In the genomic region with DNA sequence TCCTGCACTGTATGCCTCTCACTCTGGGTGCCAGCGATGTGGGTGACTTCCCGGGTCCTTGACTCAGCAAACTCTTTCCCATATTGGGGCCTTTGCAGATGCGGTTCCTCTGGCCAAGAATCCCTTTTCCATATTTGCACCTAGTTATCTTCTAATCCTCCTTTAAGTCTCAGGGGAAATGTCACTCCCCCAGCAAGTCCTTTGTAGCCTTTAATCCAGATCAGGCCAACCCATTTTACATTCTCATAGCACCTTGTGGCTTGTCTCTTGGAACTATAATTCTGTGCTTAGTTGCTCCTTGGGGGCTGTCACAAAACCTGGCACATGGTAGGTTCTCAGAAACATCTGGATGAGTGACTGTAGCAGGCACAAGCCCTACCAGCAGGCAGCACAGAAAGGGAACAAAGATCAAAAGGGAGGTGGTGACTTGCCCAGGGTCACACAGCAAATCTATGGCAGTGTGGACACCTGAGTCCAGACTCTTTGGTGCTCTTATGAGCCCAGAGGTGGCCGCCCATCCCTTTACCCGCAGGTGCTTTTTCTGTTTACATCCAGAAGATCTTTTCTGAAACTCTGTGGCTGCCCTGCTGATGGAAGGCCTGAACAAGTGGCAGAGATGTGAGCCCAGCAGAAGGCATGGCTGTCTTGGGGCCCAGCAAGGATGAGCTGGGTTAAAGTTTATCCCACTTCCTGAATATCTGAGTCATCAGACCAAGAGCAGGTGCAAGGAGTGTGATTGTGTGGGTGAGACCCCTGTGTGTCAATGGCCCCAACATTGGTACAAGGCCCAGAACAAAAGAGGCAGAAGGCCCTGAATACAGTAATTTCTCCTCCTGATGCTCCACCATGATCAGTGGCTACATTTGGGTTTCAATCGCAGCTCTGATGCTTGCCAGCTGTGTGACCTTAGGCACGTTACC, we compare ENCODE assay signal across 12 cellular contexts.
DNase-seq lines count a peak whose midpoint lies in the region; ATAC-seq, FAIRE-seq and TF ChIP-seq lines count a peak whose summit lies in the region.
"Had no signal": no experiment of that assay in that cellular context is flagged by ENCODE, and none has a peak within 500 bp of the region (broad histone marks: within the 10 kb centered on the region; RNA-seq: fewer than 3 reads in every experiment).

No MANE protein-coding gene starts in this region.

- H3K27ac Mint-ChIP-seq in activated T-helper 17 cell treated with anti-CD3 and anti-CD28 coated beads, Interleukin-2, amount 50 U/mL, for 72 hours, result peak overlapping the region; percentile 73

- peak; percentile 37 for TF ChIP-seq POLR2A in GM19099 (IDR thresholded peaks at IDR 0.05; ENCODE audit: extremely low read depth, insufficient read length, low read depth)

- DNase-seq in D721Med (ENCODE audit: insufficient read length, low spot score), result peak; percentile 60
- no peak for DNase-seq in SK-N-DZ (ENCODE audit: low spot score)
- DNase-seq in activated effector memory CD4-positive, alpha-beta T cell treated with Interleukin-2 at 50 U/mL for 16 hours, result no peak
- DNase-seq in activated CD4-positive, CD25-positive, alpha-beta regulatory T cell (lab: John Stamatoyannopoulos, UW), result no peak
- DNase-seq: activated gamma-delta T cell treated with Interleukin-2 at 50 U/mL for 16 hours, left lung had no signal

- FAIRE-seq in D721Med (lab: Jason Lieb, UNC), result peak; percentile 95
- FAIRE-seq: frontal cortex, K562 had no signal

- H3K4me3 Mint-ChIP-seq in activated T-helper 17 cell treated with anti-CD3 and anti-CD28 coated beads, Interleukin-2, amount 50 U/mL, for 72 hours, result peak overlapping the region; percentile 8

- TF ChIP-seq CTCF in D721Med (IDR thresholded peaks at IDR 0.05; ENCODE audit: insufficient read depth, missing control alignments), result no peak

- H3K27me3 Mint-ChIP-seq in activated T-helper 17 cell treated with anti-CD3 and anti-CD28 coated beads, Interleukin-2, amount 50 U/mL, for 72 hours, result peaks cover 4% of the 10 kb centered on the region

- H3K9me3 Mint-ChIP-seq in activated T-helper 17 cell treated with anti-CD3 and anti-CD28 coated beads, Interleukin-2, amount 50 U/mL, for 72 hours, result no peaks in the 10 kb centered on the region

- H3K36me3 Mint-ChIP-seq in activated T-helper 17 cell treated with anti-CD3 and anti-CD28 coated beads, Interleukin-2, amount 50 U/mL, for 72 hours (ENCODE audit: low read depth), result no peaks in the 10 kb centered on the region

- peaks cover 23% of the 10 kb centered on the region for H3K4me1 Mint-ChIP-seq in activated T-helper 17 cell treated with anti-CD3 and anti-CD28 coated beads, Interleukin-2, amount 50 U/mL, for 72 hours

- ATAC-seq in HG03378 (IDR thresholded peaks at IDR 0.05; ENCODE audit: unreplicated experiment), result peak; percentile 69
- ATAC-seq in activated T-helper 17 cell treated with anti-CD3 and anti-CD28 coated beads, Interleukin-2, amount 50 U/mL, for 72 hours (replicated peaks), result peak; percentile 55
- no peak for ATAC-seq in GM19351 (IDR thresholded peaks at IDR 0.05; ENCODE audit: unreplicated experiment)
- ATAC-seq: K562, left lung had no signal
